In the genomic region with DNA sequence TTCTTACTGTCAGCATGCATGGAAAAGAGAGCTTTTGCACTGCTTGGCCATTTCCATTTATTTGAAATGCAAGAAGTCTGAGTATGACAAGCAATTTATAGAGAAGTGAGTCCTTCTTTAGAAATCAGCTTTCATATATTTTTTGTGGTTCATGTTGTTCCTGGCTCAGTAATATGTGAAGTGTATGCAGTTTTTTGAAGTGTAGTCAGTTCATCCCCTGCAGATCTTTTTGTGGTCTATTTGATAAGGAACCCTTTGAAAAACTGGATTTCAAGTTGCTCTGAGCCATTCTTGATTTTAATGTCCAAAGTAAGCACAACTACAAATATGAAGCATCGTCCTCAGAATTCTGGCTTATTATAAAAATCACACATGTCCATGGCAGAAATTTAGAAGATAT, we compare ENCODE assay signal across 30 cellular contexts.
"Had no signal": no experiment of that assay in that cellular context is flagged by ENCODE, and none has a peak within 500 bp of the region (broad histone marks: within the 10 kb centered on the region; RNA-seq: fewer than 3 reads in every experiment).

No MANE protein-coding gene starts in this region.

- DNase-seq: activated B cell treated with CpG ODN at 0.5 μM for 24 hours; activated CD4-positive, alpha-beta memory T cell treated with anti-CD3 and anti-CD28 coated beads, Interleukin-2, amount 10 ng/mL, durations not matched to agents 7 days and 5 days; activated CD4-positive, alpha-beta T cell treated with anti-CD3 and anti-CD28 coated beads for 4 hours; activated CD4-positive, alpha-beta T cell treated with anti-CD3 and anti-CD28 coated beads, Interleukin-2, amount 10 ng/mL, durations not matched to agents 24 days and 14 days; activated CD4-positive, alpha-beta T cell treated with anti-CD3 and anti-CD28 coated beads, Interleukin-2, amount 50 U/mL, for 1 hour; activated CD4-positive, alpha-beta T cell treated with anti-CD3 and anti-CD28 coated beads, Interleukin-2, amount 50 U/mL, for 4 hours; activated CD4-positive, CD25-positive, alpha-beta regulatory T cell treated with anti-CD3 and anti-CD28 coated beads, Interleukin-2, amount 50 U/mL, for 72 hours; activated CD8-positive, alpha-beta memory T cell treated with anti-CD3 and anti-CD28 coated beads for 24 hours; activated CD8-positive, alpha-beta memory T cell treated with anti-CD3 and anti-CD28 coated beads, Interleukin-2, amount 10 ng/mL, durations not matched to agents 7 days and 5 days; activated CD8-positive, alpha-beta memory T cell treated with anti-CD3 and anti-CD28 coated beads, Interleukin-2, amount 50 U/mL, for 48 hours; activated CD8-positive, alpha-beta T cell treated with anti-CD3 and anti-CD28 coated beads, Interleukin-2, amount 10 ng/mL, durations not matched to agents 7 days and 5 days; activated effector memory CD4-positive, alpha-beta T cell treated with Interleukin-2 at 50 U/mL for 16 hours; activated gamma-delta T cell; activated naive CD4-positive, alpha-beta T cell treated with anti-CD3 and anti-CD28 coated beads, Interleukin-2, amount 10 ng/mL, durations not matched to agents 7 days and 5 days; activated naive CD4-positive, alpha-beta T cell treated with Interleukin-2 at 50 U/mL for 16 hours; activated naive CD8-positive, alpha-beta T cell treated with anti-CD3 and anti-CD28 coated beads, Interleukin-2, amount 10 ng/mL, durations not matched to agents 7 days and 5 days; activated naive CD8-positive, alpha-beta T cell treated with anti-CD3 and anti-CD28 coated beads, Interleukin-2, amount 50 U/mL, for 24 hours; activated T-cell treated with anti-CD3 and anti-CD28 coated beads, Interleukin-2, amount 50 U/mL, for 24 hours; activated T-cell treated with anti-CD3 and anti-CD28 coated beads, Interleukin-2, amount 50 U/mL, for 48 hours; amygdala; anterior cingulate cortex; caudate nucleus; cerebellar nuclear complex; T-helper 9 cell had no signal

- H3K4me3 ChIP-seq: ascending aorta, cardiac muscle cell had no signal

- H3K27ac ChIP-seq: ascending aorta, cardiac muscle cell, VCaP had no signal

- ATAC-seq: activated CD8-positive, alpha-beta memory T cell treated with anti-CD3 and anti-CD28 coated beads, Interleukin-2, amount 10 ng/mL, durations not matched to agents 7 days and 5 days; activated CD8-positive, alpha-beta T cell treated with anti-CD3 and anti-CD28 coated beads, Interleukin-2, amount 10 ng/mL, durations not matched to agents 7 days and 5 days; activated naive CD8-positive, alpha-beta T cell treated with anti-CD3 and anti-CD28 coated beads, Interleukin-2, amount 50 U/mL, for 24 hours had no signal

- H3K4me1 ChIP-seq: ascending aorta had no signal

- FAIRE-seq: bronchial epithelial cell, colon, TTC549 had no signal

- H3K36me3 ChIP-seq: ascending aorta, cardiac muscle cell had no signal

- H3K9me3 ChIP-seq: ascending aorta had no signal

- H3K27me3 ChIP-seq: ascending aorta, cardiac muscle cell had no signal
